ENCODE assay signal across 20 cellular contexts in genomic region chr4:7423801-7424552, GRCh38. TPM values are rescaled to one million over a fixed set of nuclear protein-coding genes. Genes with fewer than 3 reads are reported as not detected.
DNase-seq lines count a peak whose midpoint lies in the region; ATAC-seq and TF ChIP-seq lines count a peak whose summit lies in the region.
"Had no signal": no experiment of that assay in that cellular context is flagged by ENCODE, and none has a peak within 500 bp of the region (broad histone marks: within the 10 kb centered on the region; RNA-seq: fewer than 3 reads in every experiment).

No MANE protein-coding gene starts in this region.

- H3K4me3 Mint-ChIP-seq in activated naive CD4-positive, alpha-beta T cell treated with anti-CD3 and anti-CD28 coated beads, Interleukin-2, amount 10 ng/mL, durations not matched to agents 7 days and 5 days = no peak overlapping the region
- H3K4me3 Mint-ChIP-seq: activated naive CD4-positive, alpha-beta T cell treated with anti-CD3 and anti-CD28 coated beads for 36 hours; brain; stimulated activated effector memory CD8-positive, alpha-beta T cell treated with anti-CD3 and anti-CD28 coated beads, Interleukin-12 subunit alpha, Interleukin-12 subunit beta, amount 100 ng/mL, for 72 hours had no signal

- no peak overlapping the region for H3K4me3 ChIP-seq in AG10803 (ENCODE audit: low read length)
- H3K4me3 ChIP-seq in mammary epithelial cell (replicated peaks in 1 of 3; ENCODE audit: insufficient read depth in 1 of 3, low read depth in 2 of 3, low read length in 3 of 3) = no peak overlapping the region
- H3K4me3 ChIP-seq: esophagus squamous epithelium, heart left ventricle, skin epidermis, transverse colon had no signal

- DNase-seq in AG08395 (ENCODE audit: low spot score) (peak; percentile 24), AG10803 (ENCODE audit: low read depth) (peak; percentile 36), mammary epithelial cell (no peak), mesenteric fat pad (ENCODE audit: low spot score) (peak; percentile 87)
- no peak for DNase-seq in activated naive CD4-positive, alpha-beta T cell treated with anti-CD3 and anti-CD28 coated beads, Interleukin-2, amount 10 ng/mL, durations not matched to agents 7 days and 5 days
- DNase-seq: activated naive CD4-positive, alpha-beta T cell treated with anti-CD3 and anti-CD28 coated beads for 36 hours; DND-41; esophagus squamous epithelium; NCI-H1105; NCI-H748 treated with DMSO at 0.1 percent for 48 hours; PC-3 had no signal

- H3K79me2 ChIP-seq in mammary epithelial cell (ENCODE audit: insufficient read depth, low read length) = no peaks in the 10 kb centered on the region

- ATAC-seq in GM21381 (IDR thresholded peaks at IDR 0.05; ENCODE audit: unreplicated experiment) = no peak
- ATAC-seq in GM19467 (IDR thresholded peaks at IDR 0.05; ENCODE audit: unreplicated experiment) = no peak
- ATAC-seq: heart left ventricle; PC-3; stimulated activated effector memory CD8-positive, alpha-beta T cell treated with anti-CD3 and anti-CD28 coated beads, Interleukin-12 subunit alpha, Interleukin-12 subunit beta, amount 100 ng/mL, for 72 hours had no signal

- H3K36me3 Mint-ChIP-seq in activated naive CD4-positive, alpha-beta T cell treated with anti-CD3 and anti-CD28 coated beads, Interleukin-2, amount 10 ng/mL, durations not matched to agents 7 days and 5 days = no peaks in the 10 kb centered on the region
- H3K36me3 Mint-ChIP-seq: brain; stimulated activated effector memory CD8-positive, alpha-beta T cell treated with anti-CD3 and anti-CD28 coated beads, Interleukin-12 subunit alpha, Interleukin-12 subunit beta, amount 100 ng/mL, for 72 hours had no signal

- H3K36me3 ChIP-seq in mammary epithelial cell (ENCODE audit: insufficient read depth, low read length) = no peaks in the 10 kb centered on the region
- H3K36me3 ChIP-seq: esophagus squamous epithelium, heart left ventricle, transverse colon had no signal

- H3K9me3 Mint-ChIP-seq in activated naive CD4-positive, alpha-beta T cell treated with anti-CD3 and anti-CD28 coated beads, Interleukin-2, amount 10 ng/mL, durations not matched to agents 7 days and 5 days = no peaks in the 10 kb centered on the region
- H3K9me3 Mint-ChIP-seq: activated naive CD4-positive, alpha-beta T cell treated with anti-CD3 and anti-CD28 coated beads for 36 hours; brain; stimulated activated effector memory CD8-positive, alpha-beta T cell treated with anti-CD3 and anti-CD28 coated beads, Interleukin-12 subunit alpha, Interleukin-12 subunit beta, amount 100 ng/mL, for 72 hours had no signal

- no peaks in the 10 kb centered on the region for H4K20me1 ChIP-seq in mammary epithelial cell (ENCODE audit: insufficient read depth, low read length)

- no peak overlapping the region for H3K27ac Mint-ChIP-seq in activated naive CD4-positive, alpha-beta T cell treated with anti-CD3 and anti-CD28 coated beads, Interleukin-2, amount 10 ng/mL, durations not matched to agents 7 days and 5 days
- H3K27ac Mint-ChIP-seq: activated naive CD4-positive, alpha-beta T cell treated with anti-CD3 and anti-CD28 coated beads for 36 hours; stimulated activated effector memory CD8-positive, alpha-beta T cell treated with anti-CD3 and anti-CD28 coated beads, Interleukin-12 subunit alpha, Interleukin-12 subunit beta, amount 100 ng/mL, for 72 hours had no signal

- intact Hi-C loops in mammary epithelial cell (cut with micrococcal nuclease) = no loop called here

- no peak overlapping the region for H3K27ac ChIP-seq in mammary epithelial cell (ENCODE audit: insufficient read depth, low read depth, low read length)
- H3K27ac ChIP-seq: esophagus squamous epithelium, heart left ventricle, skin epidermis, transverse colon had no signal

- no peaks in the 10 kb centered on the region for H3K9me3 ChIP-seq in mammary epithelial cell (replicated peaks; ENCODE audit: insufficient read depth, low read length)
- H3K9me3 ChIP-seq: esophagus squamous epithelium, transverse colon had no signal

- H3K27me3 ChIP-seq in mammary epithelial cell (ENCODE audit: insufficient read depth, low read length) = no peaks in the 10 kb centered on the region
- H3K27me3 ChIP-seq: heart left ventricle, transverse colon had no signal

- 71% methylated on average over 17 of the region's 17 CpGs for WGBS in mammary epithelial cell (ENCODE audit: low coverage, missing lambda C conversion rate)

- H3K9ac ChIP-seq in mammary epithelial cell (ENCODE audit: insufficient read depth, low read length) = no peak overlapping the region

- no peaks in the 10 kb centered on the region for H3K27me3 Mint-ChIP-seq in activated naive CD4-positive, alpha-beta T cell treated with anti-CD3 and anti-CD28 coated beads, Interleukin-2, amount 10 ng/mL, durations not matched to agents 7 days and 5 days

- dilution Hi-C loops in mammary epithelial cell (cut with HindIII; ENCODE audit: low sequenced_read_pairs) = no loop called here

- H3K4me1 ChIP-seq in mammary epithelial cell (ENCODE audit: insufficient read depth, low read length) = peaks cover 10% of the 10 kb centered on the region
- H3K4me1 ChIP-seq: heart left ventricle, transverse colon had no signal

- peak overlapping the region; percentile 6 for H2AFZ ChIP-seq in mammary epithelial cell (ENCODE audit: low read depth, low read length)

- CTCF ChIA-PET in mammary epithelial cell (lab: Charles Lee; ENCODE audit: low non-redundant PET) = no interaction called here
- CTCF ChIA-PET in activated naive CD4-positive, alpha-beta T cell treated with anti-CD3 and anti-CD28 coated beads, Interleukin-2, amount 10 ng/mL, durations not matched to agents 7 days and 5 days (lab: Charles Lee) = no interaction called here

- BruUV-seq in mammary epithelial cell (replicated peaks; lab: Mats Ljungman, UMichigan) = no TSS peak

- in situ Hi-C loops in mammary epithelial cell (cut with MboI; ENCODE audit: low sequenced_read_pairs in 2 of 2) = no loop called here

- no peak for TF ChIP-seq CTCF in AG10803 (conservative IDR thresholded peaks at IDR 0.05; ENCODE audit: low read length)
- no peak for TF ChIP-seq CTCF in mammary epithelial cell (conservative IDR thresholded peaks at IDR 0.05 in 1 of 2, IDR thresholded peaks at IDR 0.05 in 1 of 2; ENCODE audit: extremely low read depth in 1 of 2, insufficient read depth in 1 of 2, low read depth in 1 of 2, low read length in 2 of 2)

- no peak overlapping the region for H3K4me2 ChIP-seq in mammary epithelial cell (ENCODE audit: insufficient read depth, low read depth, low read length)

- no peaks in the 10 kb centered on the region for H3K4me1 Mint-ChIP-seq in activated naive CD4-positive, alpha-beta T cell treated with anti-CD3 and anti-CD28 coated beads, Interleukin-2, amount 10 ng/mL, durations not matched to agents 7 days and 5 days

RNA-seq across cellular contexts. Expression of gene PSAPL1, which starts 10.8 kb away (rescaled TPM):
- under 1 TPM in 1 of 2 donors, not detected in 1; under 0.01 TPM for total RNA-seq in mammary epithelial cell
- 0.01 TPM for polyA plus RNA-seq in mammary epithelial cell
- polyA minus RNA-seq in mammary epithelial cell = not detected
- total RNA-seq in mesenteric fat pad = not detected
- total RNA-seq: activated CD8-positive, alpha-beta memory T cell treated with anti-CD3 and anti-CD28 coated beads for 36 hours; activated naive CD4-positive, alpha-beta T cell treated with anti-CD3 and anti-CD28 coated beads for 36 hours; mononuclear cell; transverse colon had no signal
- polyA plus RNA-seq: heart left ventricle had no signal

Comparison
In these comparisons a context has a peak if more than half of its experiments do, and no peak if none do; other contexts are left out.
1. DNase-seq: peak in AG08395 (single experiment), AG10803 (single experiment) and mesenteric fat pad (single experiment); none in mammary epithelial cell (single experiment) and activated naive CD4-positive, alpha-beta T cell treated with anti-CD3 and anti-CD28 coated beads, Interleukin-2, amount 10 ng/mL, durations not matched to agents 7 days and 5 days (single experiment).